Comparison of ENCODE assay signal across 1 cellular context in genomic region chr9:126474201-126474765, GRCh38.
TF ChIP-seq lines count a peak whose summit lies in the region.

No MANE protein-coding gene starts in this region.

TF ChIP-seq in IMR-90, 13 proteins besides CTCF, POLR2A, EP300 and RAD21 (continued from another document):
- TF ChIP-seq ELK1 (IDR thresholded peaks at IDR 0.05; ENCODE audit: borderline replicate concordance, low read depth, low read length) (no peak), USF2 (IDR thresholded peaks at IDR 0.05; ENCODE audit: low read depth, low read length) (no peak), SMC3 (IDR thresholded peaks at IDR 0.05; ENCODE audit: low read depth, low read length) (no peak), BHLHE40 (IDR thresholded peaks at IDR 0.05; ENCODE audit: low read depth, low read length) (no peak), FOS (IDR thresholded peaks at IDR 0.05; ENCODE audit: low read depth, low read length) (no peak)
